In genomic region chr4:144634978-144635747, GRCh38 we compare ENCODE assay signal across 1 cellular context.
A peak's percentile ranks its signal among the peaks of the same experiment; 100 is the strongest.
TF ChIP-seq lines count a peak whose summit lies in the region.

No MANE protein-coding gene starts in this region.

TF ChIP-seq in GM12878, 131 proteins besides CTCF, POLR2A, EP300 and RAD21 (continued from another document):
- TF ChIP-seq FOXM1 (IDR thresholded peaks at IDR 0.05; ENCODE audit: low read depth, low read length): 0 out of 2 replicates have a peak, but pooled peaks have one; percentile 31
- no peak for TF ChIP-seq MEF2B (IDR thresholded peaks at IDR 0.05; ENCODE audit: partially characterized antibody, poor library complexity, severe bottlenecking)
- TF ChIP-seq TAF1 (IDR thresholded peaks at IDR 0.05; ENCODE audit: borderline replicate concordance, low read depth, low read length): no peak
- peak; percentile 23; the same call in 1 of the 2 replicates for TF ChIP-seq SPI1 (IDR thresholded peaks at IDR 0.05; ENCODE audit: borderline replicate concordance, insufficient read depth, low read depth, low read length)
- peak; percentile 77 for TF ChIP-seq NFIC (IDR thresholded peaks at IDR 0.05; ENCODE audit: low read depth, low read length)
- no peak for TF ChIP-seq EZH2 (IDR thresholded peaks at IDR 0.05; ENCODE audit: borderline replicate concordance, control insufficient read depth, low read depth, low read length)
- TF ChIP-seq IRF4 (IDR thresholded peaks at IDR 0.05; ENCODE audit: low read depth, low read length): no peak
- TF ChIP-seq SREBF1 (IDR thresholded peaks at IDR 0.05; ENCODE audit: low read length): no peak
- TF ChIP-seq ZNF687 (IDR thresholded peaks at IDR 0.05): no peak
